In the genomic region with DNA sequence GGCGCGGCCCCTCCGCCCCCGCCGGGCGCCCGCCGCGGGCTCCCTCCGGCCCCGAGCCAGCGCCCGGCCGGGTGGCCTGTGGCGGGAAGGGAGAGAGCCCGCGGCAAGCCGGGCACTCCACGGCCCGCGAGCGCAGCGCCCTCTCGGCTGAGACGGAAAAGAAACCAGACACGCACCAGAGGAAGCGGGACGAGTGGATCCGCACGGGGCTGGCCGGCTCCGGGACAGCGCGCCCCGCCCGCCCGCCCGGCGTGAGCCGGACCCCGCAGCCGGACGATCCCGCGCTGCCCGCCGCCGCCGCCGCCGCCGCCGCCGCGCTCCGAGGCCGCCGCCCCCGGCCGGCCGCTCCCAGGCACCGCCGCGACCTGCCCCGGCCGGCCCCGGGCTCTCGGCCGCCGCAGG, we compare ENCODE assay signal across 8 cellular contexts. TPM values are rescaled to one million over a fixed set of nuclear protein-coding genes. Genes with fewer than 3 reads are reported as not detected.
DNase-seq lines count a peak whose midpoint lies in the region; ATAC-seq and TF ChIP-seq lines count a peak whose summit lies in the region.

No MANE protein-coding gene starts in this region.

- H3K4me1 ChIP-seq in foreskin keratinocyte = peaks cover 32% of the 10 kb centered on the region
- H3K4me1 ChIP-seq in gastrocnemius medialis = peaks cover 37 to 42% of the 10 kb centered on the region in 2 donors

- H3K27me3 ChIP-seq in foreskin keratinocyte = no peaks in the 10 kb centered on the region
- no peaks in the 10 kb centered on the region for H3K27me3 ChIP-seq in gastrocnemius medialis

- TF ChIP-seq CTCF in foreskin keratinocyte (conservative IDR thresholded peaks at IDR 0.05) = no peak
- no peak for TF ChIP-seq CTCF in gastrocnemius medialis (IDR thresholded peaks at IDR 0.05 in 4 of 5, conservative IDR thresholded peaks at IDR 0.05 in 1 of 5)

- H3K9me3 ChIP-seq in gastrocnemius medialis = no peaks in the 10 kb centered on the region

- peak overlapping the region; percentile 69 to 89 (median 86) for H3K4me3 ChIP-seq in gastrocnemius medialis

- no peaks in the 10 kb centered on the region for H3K36me3 ChIP-seq in gastrocnemius medialis

- TF ChIP-seq POLR2A in gastrocnemius medialis (IDR thresholded peaks at IDR 0.05) = no peak

- in situ Hi-C loops in gastrocnemius medialis (cut with MboI; ENCODE audit: low sequenced_read_pairs in 4 of 4) = no loop called here

- intact Hi-C loops in gastrocnemius medialis (cut with DNase I; ENCODE audit: low total_unique reads) = no loop called here

- DNase-seq in COLO668 (lab: John Stamatoyannopoulos, UW; ENCODE audit: unreplicated experiment) (peak; percentile 66), foreskin keratinocyte (no peak), gastrocnemius medialis (peak in 1 of 2 donors; percentile 22), DMS153 treated with DMSO at 0.1 percent for 48 hours (lab: John Stamatoyannopoulos, UW; ENCODE audit: unreplicated experiment) (no peak), superior temporal gyrus (ENCODE audit: extremely low spot score) (no peak)
- DNase-seq in activated T-cell treated with anti-CD3 and anti-CD28 coated beads, Interleukin-2, amount 50 U/mL, for 1 hour = peak; percentile 39

- peak; percentile 27 for ATAC-seq in GM19467 (IDR thresholded peaks at IDR 0.05; ENCODE audit: unreplicated experiment)
- peak; percentile 17 for ATAC-seq in HG03565 (IDR thresholded peaks at IDR 0.05; ENCODE audit: unreplicated experiment)
- peak; percentile 0 for ATAC-seq in foreskin keratinocyte
- ATAC-seq in gastrocnemius medialis = peak; percentile 35 to 38

- H3K27ac ChIP-seq in foreskin keratinocyte (no peak overlapping the region), gastrocnemius medialis (peak overlapping the region; percentile 93 to 98 (median 97))

RNA-seq across cellular contexts. Expression of gene ARHGAP21, which starts 0.3 kb away (rescaled TPM):
- 103 and 113 TPM in 2 replicates for total RNA-seq in foreskin keratinocyte
- polyA plus RNA-seq in foreskin keratinocyte = 21.2 and 23.9 TPM in 2 replicates
- total RNA-seq in gastrocnemius medialis = 10 to 100 TPM; 35.1 to 60.5 (median 54.1) TPM

Comparison
In these comparisons a context has a peak if more than half of its experiments do, and no peak if none do; other contexts are left out.
1. DNase-seq: peak in COLO668 (single experiment) and activated T-cell treated with anti-CD3 and anti-CD28 coated beads, Interleukin-2, amount 50 U/mL, for 1 hour (single experiment); none in foreskin keratinocyte (0 of 2), DMS153 treated with DMSO at 0.1 percent for 48 hours (single experiment) and superior temporal gyrus (single experiment).
2. Peak in every context shown above with its lines, with median percentiles within 50 percentile points of each other: ATAC-seq.